Comparison of ENCODE assay signal across 21 cellular contexts in genomic region chr4:1753692-1754311, GRCh38. TPM values are rescaled to one million over a fixed set of nuclear protein-coding genes. Genes with fewer than 3 reads are reported as not detected.
A peak's percentile ranks its signal among the peaks of the same experiment; 100 is the strongest.
DNase-seq lines count a peak whose midpoint lies in the region; ATAC-seq, FAIRE-seq and TF ChIP-seq lines count a peak whose summit lies in the region.
"Had no signal": no experiment of that assay in that cellular context is flagged by ENCODE, and none has a peak within 500 bp of the region (broad histone marks: within the 10 kb centered on the region; RNA-seq: fewer than 3 reads in every experiment).

No MANE protein-coding gene starts in this region.

- H3K4me3 ChIP-seq in cardiac muscle cell (no peak overlapping the region), pancreas (no peak overlapping the region), A673 (ENCODE audit: low read depth, low read length, poor library complexity, severe bottlenecking) (no peak overlapping the region)
- H3K4me3 ChIP-seq: GM23338, MG63 had no signal

- TF ChIP-seq CTCF in cardiac muscle cell (IDR thresholded peaks at IDR 0.05; ENCODE audit: low read depth, low read length) (no peak), pancreas (IDR thresholded peaks at IDR 0.05) (no peak), A673 (conservative IDR thresholded peaks at IDR 0.05; ENCODE audit: low read depth, low read length) (no peak)

- H3K4me3 Mint-ChIP-seq in dendritic cell treated with granulocyte-macrophage colony-stimulating factor and Interleukin-4, amounts not matched to agents 40 ng/mL and 50 ng/mL, for 4 days = no peak overlapping the region
- H3K4me3 Mint-ChIP-seq: GM23338, HFFc6 had no signal

- 69 to 76% methylated on average over 14 to 16 of the region's 16 CpGs for WGBS in pancreas, 2 donors

- H3K27me3 ChIP-seq in cardiac muscle cell = no peaks in the 10 kb centered on the region
- H3K27me3 ChIP-seq in pancreas = no peaks in the 10 kb centered on the region
- H3K27me3 ChIP-seq in A673 (replicated peaks; ENCODE audit: insufficient read depth, low read depth, low read length, poor library complexity) = no peaks in the 10 kb centered on the region
- H3K27me3 ChIP-seq: MG63 had no signal

- no TSS peak for BruUV-seq in A673 (replicated peaks; lab: Mats Ljungman, UMichigan)

- FAIRE-seq in pancreas (lab: Jason Lieb, UNC) = no peak
- FAIRE-seq: GM12892, GM19239 had no signal

- CTCF ChIA-PET in A673 (lab: Charles Lee) = no interaction called here

- H3K4me1 Mint-ChIP-seq in dendritic cell treated with granulocyte-macrophage colony-stimulating factor and Interleukin-4, amounts not matched to agents 40 ng/mL and 50 ng/mL, for 4 days (ENCODE audit: low read depth) = peaks cover 33% of the 10 kb centered on the region

- H3K9me3 Mint-ChIP-seq in dendritic cell treated with granulocyte-macrophage colony-stimulating factor and Interleukin-4, amounts not matched to agents 40 ng/mL and 50 ng/mL, for 4 days = no peaks in the 10 kb centered on the region
- H3K9me3 Mint-ChIP-seq: GM23338, HFFc6 had no signal

- H3K27me3 Mint-ChIP-seq in dendritic cell treated with granulocyte-macrophage colony-stimulating factor and Interleukin-4, amounts not matched to agents 40 ng/mL and 50 ng/mL, for 4 days = peaks cover 11% of the 10 kb centered on the region

- H3K9me3 ChIP-seq in cardiac muscle cell (ENCODE audit: low read depth) = no peaks in the 10 kb centered on the region
- no peaks in the 10 kb centered on the region for H3K9me3 ChIP-seq in pancreas
- H3K9me3 ChIP-seq in A673 (ENCODE audit: low read depth, low read length, poor library complexity, severe bottlenecking) = no peaks in the 10 kb centered on the region
- H3K9me3 ChIP-seq: MG63 had no signal

- DNase-seq in cardiac muscle cell (ENCODE audit: low read depth in 1 of 2, low spot score in 1 of 2) = no peak
- no peak for DNase-seq in left cardiac atrium
- no peak for DNase-seq in pancreas
- no peak for DNase-seq in A673 (ENCODE audit: low spot score)
- DNase-seq: 8988T, DMS79 treated with DMSO at 0.1 percent for 48 hours, GDM1, HFFc6, MG63, NCI-H1417 treated with DMSO at 0.1 percent for 48 hours, NCI-H2029, NCI-H774, SHP77 had no signal

- intact Hi-C loops in left cardiac atrium (cut with DNase I) = no loop called here
- intact Hi-C loops in dendritic cell treated with granulocyte-macrophage colony-stimulating factor and Interleukin-4, amounts not matched to agents 40 ng/mL and 50 ng/mL, for 4 days (cut with micrococcal nuclease) = no loop called here
- intact Hi-C loops in pancreas (cut with DNase I) = loop anchor here in 1 of 3 donors (5.0 kb wide), 1 partner anchor 143 kb away; no protein-coding TSS in a partner anchor
- intact Hi-C loops in A673 (cut with micrococcal nuclease; ENCODE audit: unreplicated experiment) = no loop called here

- H3K36me3 Mint-ChIP-seq in dendritic cell treated with granulocyte-macrophage colony-stimulating factor and Interleukin-4, amounts not matched to agents 40 ng/mL and 50 ng/mL, for 4 days (ENCODE audit: low read depth) = no peaks in the 10 kb centered on the region

- peak overlapping the region; percentile 82 for H3K27ac Mint-ChIP-seq in dendritic cell treated with granulocyte-macrophage colony-stimulating factor and Interleukin-4, amounts not matched to agents 40 ng/mL and 50 ng/mL, for 4 days
- H3K27ac Mint-ChIP-seq: GM23338, HFFc6 had no signal

- H3K36me3 ChIP-seq in cardiac muscle cell (no peaks in the 10 kb centered on the region), pancreas (no peaks in the 10 kb centered on the region), A673 (ENCODE audit: insufficient read depth, low read length, poor library complexity, severe bottlenecking) (no peaks in the 10 kb centered on the region)
- H3K36me3 ChIP-seq: MG63 had no signal

- H3K27ac ChIP-seq in cardiac muscle cell (peak overlapping the region; percentile 64), pancreas (peak overlapping the region; percentile 22 to 55 (median 40)), A673 (ENCODE audit: low read depth, low read length, poor library complexity, severe bottlenecking) (no peak overlapping the region)
- H3K27ac ChIP-seq: C4-2B had no signal

- POLR2A ChIA-PET in A673 (lab: Charles Lee; ENCODE audit: low non-redundant PET) = no interaction called here

- H3K4me1 ChIP-seq in cardiac muscle cell (ENCODE audit: low read depth) (peaks cover 11% of the 10 kb centered on the region), pancreas (no peaks in the 10 kb centered on the region), A673 (ENCODE audit: insufficient read depth, low read length, poor library complexity, severe bottlenecking) (no peaks in the 10 kb centered on the region)

- no peak for ATAC-seq in left cardiac atrium
- ATAC-seq in pancreas = peak; percentile 26 to 50 (median 40)
- no peak for ATAC-seq in activated CD4-positive, CD25-positive, alpha-beta regulatory T cell treated with anti-CD3 and anti-CD28 coated beads, Interleukin-2, amount 50 U/mL, for 24 hours
- ATAC-seq in GM19455 (IDR thresholded peaks at IDR 0.05; ENCODE audit: unreplicated experiment) = no peak
- no peak for ATAC-seq in HG03432 (IDR thresholded peaks at IDR 0.05; ENCODE audit: unreplicated experiment)
- ATAC-seq: GM23338 had no signal

RNA-seq across cellular contexts. Expression of gene TACC3, which starts 32.5 kb away (rescaled TPM):
- total RNA-seq in cardiac muscle cell (14.4 and 78.2 TPM in 2 replicates), left cardiac atrium (1 to 10 TPM; 6.3 to 9.2 TPM), pancreas (1 to 10 TPM in 5 of 6 donors, under 1 TPM in 1; 0.97 to 4.4 (median 2.4) TPM), A673 (2021) (224 and 246 TPM in 2 replicates)
- polyA plus RNA-seq in cardiac muscle cell (18.1 and 73.1 TPM in 2 replicates), pancreas (1 to 10 TPM; 4.0 to 4.8 TPM)

RNA-seq across cellular contexts. Expression of gene TMEM129, which starts 32.7 kb away (rescaled TPM):
- 174 and 175 TPM in 2 replicates for total RNA-seq in cardiac muscle cell
- polyA plus RNA-seq in cardiac muscle cell = 124 and 137 TPM in 2 replicates
- total RNA-seq in left cardiac atrium = 10 to 100 TPM; 34.0 to 48.4 TPM
- total RNA-seq in pancreas = 10 to 100 TPM; 17.2 to 27.1 (median 18.9) TPM
- polyA plus RNA-seq in pancreas = 10 to 100 TPM; 25.9 to 32.7 TPM
- 28.8 and 33.4 TPM in 2 replicates for total RNA-seq in A673 (2021)

RNA-seq across cellular contexts. Expression of gene FGFR3, which starts 39.3 kb away (rescaled TPM):
- 44.3 and 47.3 TPM in 2 replicates for total RNA-seq in cardiac muscle cell
- polyA plus RNA-seq in cardiac muscle cell = 39.2 and 40.9 TPM in 2 replicates
- total RNA-seq in left cardiac atrium = 1 to 10 TPM; 1.6 to 5.4 TPM
- 10 to 100 TPM; 40.4 to 88.3 (median 53.5) TPM for total RNA-seq in pancreas
- polyA plus RNA-seq in pancreas = 100 to 1,000 TPM; 163 to 300 TPM
- 4.7 and 5.5 TPM in 2 replicates for total RNA-seq in A673 (2021)

RNA-seq across cellular contexts. Expression of gene SLBP, which starts 41.7 kb away (rescaled TPM):
- total RNA-seq in cardiac muscle cell (39.9 and 63.3 TPM in 2 replicates), left cardiac atrium (10 to 100 TPM; 15.8 to 18.2 TPM), pancreas (10 to 100 TPM in 4 of 6 donors, 1 to 10 TPM in 2; 8.7 to 15.8 (median 10.9) TPM), A673 (2021) (85.5 and 89.5 TPM in 2 replicates)
- polyA plus RNA-seq in cardiac muscle cell (62.0 TPM in 2 replicates), pancreas (10 to 100 TPM; 10.1 to 20.2 TPM)

Comparison
In these comparisons a context has a peak if more than half of its experiments do, and no peak if none do; other contexts are left out.
1. ATAC-seq: peak in pancreas (4 of 4); none in left cardiac atrium (0 of 2), activated CD4-positive, CD25-positive, alpha-beta regulatory T cell treated with anti-CD3 and anti-CD28 coated beads, Interleukin-2, amount 50 U/mL, for 24 hours (0 of 2), GM19455 (single experiment) and HG03432 (single experiment).